13 cellular contexts compared by ENCODE assay signal in genomic region chr1:101379939-101380338, GRCh38.
DNase-seq lines count a peak whose midpoint lies in the region; ATAC-seq and TF ChIP-seq lines count a peak whose summit lies in the region.
"Had no signal": no experiment of that assay in that cellular context is flagged by ENCODE, and none has a peak within 500 bp of the region (broad histone marks: within the 10 kb centered on the region; RNA-seq: fewer than 3 reads in every experiment).

No MANE protein-coding gene starts in this region.

- ATAC-seq in GM21737 (IDR thresholded peaks at IDR 0.05; ENCODE audit: unreplicated experiment) (peak; percentile 98), HG03378 (IDR thresholded peaks at IDR 0.05; ENCODE audit: unreplicated experiment) (peak; percentile 97), heart right ventricle (no peak)
- ATAC-seq in natural killer cell treated with Interleukin-12 subunit alpha and Interleukin-12 subunit beta and Interleukin-15 and Interleukin-18, amount 100 ng/mL, for 72 hours: peak; percentile 66 to 73
- ATAC-seq: A549, Panc1 had no signal

- H3K27ac ChIP-seq in heart right ventricle: no peak overlapping the region
- H3K27ac ChIP-seq: A549, thyroid gland had no signal

- H3K36me3 Mint-ChIP-seq in activated CD4-positive, alpha-beta T cell treated with anti-CD3 and anti-CD28 coated beads, Interleukin-2, amount 10 ng/mL, durations not matched to agents 24 days and 14 days (ENCODE audit: low read depth): no peaks in the 10 kb centered on the region
- no peaks in the 10 kb centered on the region for H3K36me3 Mint-ChIP-seq in natural killer cell treated with Interleukin-12 subunit alpha and Interleukin-12 subunit beta and Interleukin-15 and Interleukin-18, amount 100 ng/mL, for 72 hours
- H3K36me3 Mint-ChIP-seq: mesothelial cell of epicardium had no signal

- H3K4me1 ChIP-seq in heart right ventricle: peaks cover 0 to 10% (median 0%) of the 10 kb centered on the region in 9 donors
- H3K4me1 ChIP-seq: A549, thyroid gland had no signal

- H3K36me3 ChIP-seq in heart right ventricle: no peaks in the 10 kb centered on the region
- H3K36me3 ChIP-seq: thyroid gland had no signal

- no peak overlapping the region for H3K4me3 Mint-ChIP-seq in activated CD4-positive, alpha-beta T cell treated with anti-CD3 and anti-CD28 coated beads, Interleukin-2, amount 10 ng/mL, durations not matched to agents 24 days and 14 days
- peak overlapping the region; percentile 59 for H3K4me3 Mint-ChIP-seq in natural killer cell treated with Interleukin-12 subunit alpha and Interleukin-12 subunit beta and Interleukin-15 and Interleukin-18, amount 100 ng/mL, for 72 hours
- H3K4me3 Mint-ChIP-seq: mesothelial cell of epicardium had no signal

- peak; percentile 66 for DNase-seq in activated CD4-positive, alpha-beta T cell treated with anti-CD3 and anti-CD28 coated beads, Interleukin-2, amount 10 ng/mL, durations not matched to agents 24 days and 14 days
- DNase-seq in activated CD4-positive, alpha-beta T cell treated with anti-CD3 and anti-CD28 coated beads for 1 hour: no peak
- DNase-seq in natural killer cell treated with Interleukin-12 subunit alpha and Interleukin-12 subunit beta and Interleukin-15 and Interleukin-18, amount 100 ng/mL, for 72 hours (ENCODE audit: low spot score): no peak
- no peak for DNase-seq in DMS53 (lab: John Stamatoyannopoulos, UW)
- DNase-seq in heart right ventricle: no peak
- DNase-seq in activated effector memory CD4-positive, alpha-beta T cell treated with anti-CD3 and anti-CD28 coated beads, Interleukin-2, amount 50 U/mL, for 16 hours: no peak
- DNase-seq: activated CD4-positive, alpha-beta T cell treated with anti-CD3 and anti-CD28 coated beads, Interleukin-2, amount 50 U/mL, for 1 hour; thyroid gland had no signal

- no peak overlapping the region for H3K4me3 ChIP-seq in heart right ventricle
- H3K4me3 ChIP-seq: A549, thyroid gland had no signal

- TF ChIP-seq CTCF in heart right ventricle (IDR thresholded peaks at IDR 0.05): no peak

- intact Hi-C loops in activated CD4-positive, alpha-beta T cell treated with anti-CD3 and anti-CD28 coated beads, Interleukin-2, amount 10 ng/mL, durations not matched to agents 24 days and 14 days (cut with micrococcal nuclease): loop anchor here (10.0 kb wide), 1 partner anchor 295 kb away; no protein-coding TSS in a partner anchor
- intact Hi-C loops in heart right ventricle (cut with DNase I): no loop called here

- peaks cover 19% of the 10 kb centered on the region for H3K4me1 Mint-ChIP-seq in activated CD4-positive, alpha-beta T cell treated with anti-CD3 and anti-CD28 coated beads, Interleukin-2, amount 10 ng/mL, durations not matched to agents 24 days and 14 days
- H3K4me1 Mint-ChIP-seq in natural killer cell treated with Interleukin-12 subunit alpha and Interleukin-12 subunit beta and Interleukin-15 and Interleukin-18, amount 100 ng/mL, for 72 hours (ENCODE audit: low read depth in 2 of 2): peaks cover 12 to 21% of the 10 kb centered on the region in 2 donors

- 86 to 88% methylated on average over 2 of the region's 2 CpGs for WGBS in heart right ventricle, 2 donors

- peaks cover 18% of the 10 kb centered on the region for H3K9me3 Mint-ChIP-seq in activated CD4-positive, alpha-beta T cell treated with anti-CD3 and anti-CD28 coated beads, Interleukin-2, amount 10 ng/mL, durations not matched to agents 24 days and 14 days
- no peaks in the 10 kb centered on the region for H3K9me3 Mint-ChIP-seq in natural killer cell treated with Interleukin-12 subunit alpha and Interleukin-12 subunit beta and Interleukin-15 and Interleukin-18, amount 100 ng/mL, for 72 hours

- no peak overlapping the region for H3K27ac Mint-ChIP-seq in activated CD4-positive, alpha-beta T cell treated with anti-CD3 and anti-CD28 coated beads, Interleukin-2, amount 10 ng/mL, durations not matched to agents 24 days and 14 days
- peak overlapping the region; percentile 20 to 71 for H3K27ac Mint-ChIP-seq in natural killer cell treated with Interleukin-12 subunit alpha and Interleukin-12 subunit beta and Interleukin-15 and Interleukin-18, amount 100 ng/mL, for 72 hours
- H3K27ac Mint-ChIP-seq: mesothelial cell of epicardium had no signal

- H3K27me3 Mint-ChIP-seq in activated CD4-positive, alpha-beta T cell treated with anti-CD3 and anti-CD28 coated beads, Interleukin-2, amount 10 ng/mL, durations not matched to agents 24 days and 14 days: peaks cover 8% of the 10 kb centered on the region
- no peaks in the 10 kb centered on the region for H3K27me3 Mint-ChIP-seq in natural killer cell treated with Interleukin-12 subunit alpha and Interleukin-12 subunit beta and Interleukin-15 and Interleukin-18, amount 100 ng/mL, for 72 hours

- no peaks in the 10 kb centered on the region for H3K9me3 ChIP-seq in heart right ventricle
- H3K9me3 ChIP-seq: A549, thyroid gland had no signal

- H3K27me3 ChIP-seq in heart right ventricle: no peaks in the 10 kb centered on the region
- H3K27me3 ChIP-seq: thyroid gland had no signal

Comparison
In these comparisons a context has a peak if more than half of its experiments do, and no peak if none do; other contexts are left out.
1. ATAC-seq: peak in GM21737 (single experiment), HG03378 (single experiment) and natural killer cell treated with Interleukin-12 subunit alpha and Interleukin-12 subunit beta and Interleukin-15 and Interleukin-18, amount 100 ng/mL, for 72 hours (2 of 2); none in heart right ventricle (0 of 8).